Comparison of ENCODE assay signal across 16 cellular contexts in the genomic region with DNA sequence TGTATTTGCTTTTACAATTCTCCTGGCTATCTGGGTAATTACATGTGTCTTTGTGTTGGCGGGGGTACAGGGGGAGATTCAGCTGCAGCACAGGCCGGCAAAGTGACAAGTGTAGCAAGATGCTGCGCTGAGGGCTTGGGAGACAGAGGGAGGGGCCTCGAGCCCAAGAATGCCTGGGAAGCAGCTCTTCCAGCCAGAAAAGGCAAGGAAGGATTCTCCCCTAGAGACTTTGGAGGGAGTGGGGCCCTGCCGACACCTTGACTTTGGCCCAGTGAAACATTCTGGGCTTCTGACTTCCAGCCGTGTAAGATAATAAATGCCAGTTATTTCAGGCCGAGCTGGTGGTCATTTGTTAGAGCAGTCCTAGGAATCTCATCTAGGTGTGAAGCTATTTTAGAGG. TPM values are rescaled to one million over a fixed set of nuclear protein-coding genes. Genes with fewer than 3 reads are reported as not detected.
DNase-seq lines count a peak whose midpoint lies in the region; ATAC-seq, FAIRE-seq and TF ChIP-seq lines count a peak whose summit lies in the region.
"Had no signal": no experiment of that assay in that cellular context is flagged by ENCODE, and none has a peak within 500 bp of the region (broad histone marks: within the 10 kb centered on the region; RNA-seq: fewer than 3 reads in every experiment).

No MANE protein-coding gene starts in this region.

- no peak overlapping the region for H3K4me3 Mint-ChIP-seq in endodermal cell
- peak overlapping the region in 1 of 8 donors; percentile 83 for H3K4me3 Mint-ChIP-seq in naive B cell
- H3K4me3 Mint-ChIP-seq: CD8-positive, alpha-beta memory T cell had no signal

- 57 to 71% methylated on average over 7 of the region's 7 CpGs for WGBS in endodermal cell (ENCODE audit: insufficient coverage in 1 of 2, insufficient read length in 1 of 2), 2 experiments

- H3K4me1 Mint-ChIP-seq in endodermal cell (peaks cover 8% of the 10 kb centered on the region), naive B cell (peaks cover 54 to 70% (median 64%) of the 10 kb centered on the region in 3 donors)

- no peak overlapping the region for H3K27ac Mint-ChIP-seq in endodermal cell
- peak overlapping the region in 4 of 6 donors; percentile 35 to 84 (median 50) for H3K27ac Mint-ChIP-seq in naive B cell

- no peak for FAIRE-seq in RCC 7860 (lab: Jason Lieb, UNC)
- FAIRE-seq: HTR-8/SVneo had no signal

- no peaks in the 10 kb centered on the region for H3K27me3 ChIP-seq in endodermal cell (ENCODE audit: control insufficient read depth, insufficient read depth, low read length, poor library complexity, severe bottlenecking)
- H3K27me3 ChIP-seq: BE2C had no signal

- ATAC-seq in naive B cell (ENCODE audit: low read depth in 2 of 2), result no peak
- ATAC-seq in sciatic nerve, result no peak
- ATAC-seq in GM21367 (IDR thresholded peaks at IDR 0.05; ENCODE audit: unreplicated experiment), result no peak
- no peak for ATAC-seq in HG03571 (IDR thresholded peaks at IDR 0.05; ENCODE audit: unreplicated experiment)

- H3K27me3 Mint-ChIP-seq in endodermal cell (ENCODE audit: insufficient read depth) (no peaks in the 10 kb centered on the region), naive B cell (no peaks in the 10 kb centered on the region)
- H3K27me3 Mint-ChIP-seq: CD8-positive, alpha-beta memory T cell had no signal

- H3K36me3 ChIP-seq in KOPT-K1 (ENCODE audit: insufficient read depth, low read length) (no peaks in the 10 kb centered on the region), endodermal cell (ENCODE audit: control insufficient read depth, insufficient read depth, low read length) (no peaks in the 10 kb centered on the region)
- H3K36me3 ChIP-seq: BE2C had no signal

- DNase-seq in endodermal cell, result no peak
- DNase-seq in naive B cell, result no peak
- DNase-seq in sciatic nerve (ENCODE audit: low spot score), result peak; percentile 41
- DNase-seq in RCC 7860 (ENCODE audit: low spot score), result no peak
- DNase-seq: BE2C; CD8-positive, alpha-beta memory T cell; EL; NCI-H1436; NCI-H2081; NCI-H226; NCI-H526 had no signal

- H3K9ac ChIP-seq in endodermal cell (ENCODE audit: extremely low read depth, low read length, poor library complexity, severe bottlenecking), result no peak overlapping the region

- no peaks in the 10 kb centered on the region for H3K4me1 ChIP-seq in endodermal cell (ENCODE audit: control insufficient read depth, insufficient read depth, low read length)

- H3K36me3 Mint-ChIP-seq in endodermal cell (ENCODE audit: low read depth), result no peaks in the 10 kb centered on the region
- no peaks in the 10 kb centered on the region for H3K36me3 Mint-ChIP-seq in naive B cell
- H3K36me3 Mint-ChIP-seq: CD8-positive, alpha-beta memory T cell had no signal

- TF ChIP-seq CTCF in endodermal cell (conservative IDR thresholded peaks at IDR 0.05), result no peak

- no peak overlapping the region for H3K4me3 ChIP-seq in endodermal cell (ENCODE audit: low read length)

- no peaks in the 10 kb centered on the region for H3K9me3 Mint-ChIP-seq in endodermal cell
- H3K9me3 Mint-ChIP-seq in naive B cell, result no peaks in the 10 kb centered on the region

- peak overlapping the region; percentile 79 for H3K27ac ChIP-seq in KOPT-K1 (ENCODE audit: low read depth, low read length, poor library complexity, severe bottlenecking)
- H3K27ac ChIP-seq in endodermal cell (ENCODE audit: low read depth, low read length), result peak overlapping the region; percentile 27

- intact Hi-C loops in sciatic nerve (cut with DNase I), result no loop called here

- H3K9me3 ChIP-seq in KOPT-K1 (ENCODE audit: insufficient read depth, low read length, poor library complexity, severe bottlenecking) (no peaks in the 10 kb centered on the region), endodermal cell (ENCODE audit: control insufficient read depth, low read length) (no peaks in the 10 kb centered on the region)
- H3K9me3 ChIP-seq: BE2C had no signal

RNA-seq across cellular contexts. Expression of gene REPIN1, which starts 7.2 kb away (rescaled TPM):
- 10 to 100 TPM; 85.4 to 94.4 TPM for total RNA-seq in endodermal cell
- 136 TPM for polyA plus RNA-seq in endodermal cell (2013, experiment 1 of 2)
- 119 TPM for polyA plus RNA-seq in endodermal cell (2013, experiment 2 of 2)
- 100 to 1,000 TPM in 1 of 6 donors, 10 to 100 TPM in 5; 46.3 to 115 (median 68.5) TPM for polyA plus RNA-seq in naive B cell (ENCODE audit: low read depth in 6 of 6)
- 54.0 TPM for total RNA-seq in sciatic nerve

RNA-seq across cellular contexts. Expression of gene ZNF775, which starts 17.7 kb away (rescaled TPM):
- total RNA-seq in endodermal cell, result 10 to 100 TPM in 1 of 2 donors, 1 to 10 TPM in 1; 10.0 to 11.3 TPM
- polyA plus RNA-seq in endodermal cell (2013, experiment 1 of 2), result 18.8 TPM
- 17.2 TPM for polyA plus RNA-seq in endodermal cell (2013, experiment 2 of 2)
- 1 to 10 TPM; 1.4 to 8.9 (median 4.5) TPM for polyA plus RNA-seq in naive B cell (ENCODE audit: low read depth in 6 of 6)
- total RNA-seq in sciatic nerve, result 11.1 TPM

RNA-seq across cellular contexts. Expression of gene RARRES2, which starts 20.0 kb away (rescaled TPM):
- total RNA-seq in endodermal cell (10 to 100 TPM; 32.2 to 48.2 TPM), sciatic nerve (261 TPM)
- polyA plus RNA-seq in endodermal cell (2013, experiment 1 of 2), result 31.3 TPM
- 24.1 TPM for polyA plus RNA-seq in endodermal cell (2013, experiment 2 of 2)
- not detected for polyA plus RNA-seq in naive B cell (ENCODE audit: low read depth in 6 of 6)
- total RNA-seq: CD8-positive, alpha-beta memory T cell; SK-MEL-5 had no signal
- polyA plus RNA-seq: CD8-positive, alpha-beta memory T cell had no signal

RNA-seq across cellular contexts. Expression of gene ACTR3C, which starts 38.1 kb away (rescaled TPM):
- total RNA-seq in endodermal cell (under 1 TPM in 1 of 2 donors, not detected in 1; 0.92 TPM), sciatic nerve (3.3 TPM)
- 0.46 TPM for polyA plus RNA-seq in endodermal cell (2013, experiment 1 of 2)
- 0.25 TPM for polyA plus RNA-seq in endodermal cell (2013, experiment 2 of 2)
- polyA plus RNA-seq in naive B cell (ENCODE audit: low read depth in 6 of 6), result 1 to 10 TPM in 5 of 6 donors, not detected in 1; 1.3 to 7.6 (median 6.2) TPM
- total RNA-seq: SK-MEL-5 had no signal

RNA-seq across cellular contexts. Expression of gene LRRC61, which starts 38.2 kb away (rescaled TPM):
- total RNA-seq in endodermal cell, result 10 to 100 TPM in 1 of 2 donors, under 1 TPM in 1; 0.77 to 27.0 TPM
- polyA plus RNA-seq in endodermal cell (2013, experiment 1 of 2), result 24.5 TPM
- 22.8 TPM for polyA plus RNA-seq in endodermal cell (2013, experiment 2 of 2)
- 10 to 100 TPM; 15.2 to 28.6 (median 25.4) TPM for polyA plus RNA-seq in naive B cell (ENCODE audit: low read depth in 6 of 6)
- 5.8 TPM for total RNA-seq in sciatic nerve
- total RNA-seq: SK-MEL-5 had no signal
